Comparison of ENCODE assay signal across 8 cellular contexts in genomic region chr6:121335111-121336008, GRCh38. TPM values are rescaled to one million over a fixed set of nuclear protein-coding genes. Genes with fewer than 3 reads are reported as not detected.
DNase-seq lines count a peak whose midpoint lies in the region; ATAC-seq lines count a peak whose summit lies in the region.

No MANE protein-coding gene starts in this region.

- H3K9ac ChIP-seq in skeletal muscle tissue (ENCODE audit: low read depth in 1 of 3, low read length in 3 of 3), result peak overlapping the region; percentile 82 to 86 (median 85)

- H3K27me3 ChIP-seq in skeletal muscle tissue (ENCODE audit: control insufficient read depth in 3 of 3, insufficient read depth in 3 of 3, low read length in 3 of 3), result no peaks in the 10 kb centered on the region

- H3K9me3 ChIP-seq in skeletal muscle tissue (ENCODE audit: control insufficient read depth in 3 of 3, low read length in 3 of 3), result no peaks in the 10 kb centered on the region

- POLR2A ChIA-PET in activated CD8-positive, alpha-beta T cell treated with anti-CD3 and anti-CD28 coated beads, Interleukin-2, amount 10 ng/mL, durations not matched to agents 7 days and 5 days (lab: Charles Lee), result interaction anchor here (0.7 to 1.5 kb wide), 3 partner anchors 11 to 1136 kb away, joined by 3 read pairs; partner anchors contain the start of gene SERINC1

- peak overlapping the region; percentile 85 to 96 (median 95) for H3K4me3 ChIP-seq in skeletal muscle tissue (ENCODE audit: low read length in 3 of 3)

- H3K27me3 Mint-ChIP-seq in activated CD8-positive, alpha-beta T cell treated with anti-CD3 and anti-CD28 coated beads, Interleukin-2, amount 10 ng/mL, durations not matched to agents 7 days and 5 days (ENCODE audit: low read depth), result peaks cover 10% of the 10 kb centered on the region

- peaks cover 30% of the 10 kb centered on the region for H3K4me1 Mint-ChIP-seq in activated CD8-positive, alpha-beta T cell treated with anti-CD3 and anti-CD28 coated beads, Interleukin-2, amount 10 ng/mL, durations not matched to agents 7 days and 5 days (ENCODE audit: low read depth)

- no peaks in the 10 kb centered on the region for H3K36me3 Mint-ChIP-seq in activated CD8-positive, alpha-beta T cell treated with anti-CD3 and anti-CD28 coated beads, Interleukin-2, amount 10 ng/mL, durations not matched to agents 7 days and 5 days (ENCODE audit: low read depth)

- H3K9me3 Mint-ChIP-seq in activated CD8-positive, alpha-beta T cell treated with anti-CD3 and anti-CD28 coated beads, Interleukin-2, amount 10 ng/mL, durations not matched to agents 7 days and 5 days (ENCODE audit: insufficient read depth), result no peaks in the 10 kb centered on the region

- H3K4me1 ChIP-seq in skeletal muscle tissue (ENCODE audit: control insufficient read depth in 3 of 3, insufficient read depth in 3 of 3, low read length in 3 of 3), result peaks cover 0 to 7% (median 2%) of the 10 kb centered on the region in 3 donors

- peak; percentile 6 for DNase-seq in ELR (ENCODE audit: low read depth)
- DNase-seq in activated CD8-positive, alpha-beta T cell treated with anti-CD3 and anti-CD28 coated beads, Interleukin-2, amount 10 ng/mL, durations not matched to agents 7 days and 5 days, result no peak
- DNase-seq in hepatic stellate cell (ENCODE audit: low spot score), result peak; percentile 4
- no peak for DNase-seq in SIG-M5 (lab: John Stamatoyannopoulos, UW)
- DNase-seq in stimulated activated CD4-positive, alpha-beta T cell treated with anti-CD3 and anti-CD28 coated beads, Interleukin-1b, Interleukin-23, amount 100 ng/mL, for 48 hours, result no peak
- no peak for DNase-seq in central memory CD4-positive, alpha-beta T cell

- peak overlapping the region; percentile 92 for H3K4me3 Mint-ChIP-seq in activated CD8-positive, alpha-beta T cell treated with anti-CD3 and anti-CD28 coated beads, Interleukin-2, amount 10 ng/mL, durations not matched to agents 7 days and 5 days

- H3K27ac ChIP-seq in skeletal muscle tissue (ENCODE audit: low read depth, low read length), result peak overlapping the region; percentile 94

- no peaks in the 10 kb centered on the region for H3K36me3 ChIP-seq in skeletal muscle tissue (ENCODE audit: control insufficient read depth in 3 of 3, insufficient read depth in 3 of 3, low read length in 3 of 3)

- CTCF ChIA-PET in activated CD8-positive, alpha-beta T cell treated with anti-CD3 and anti-CD28 coated beads, Interleukin-2, amount 10 ng/mL, durations not matched to agents 7 days and 5 days (lab: Charles Lee), result interaction anchor here (0.9 to 2.0 kb wide), 4 partner anchors 15 to 29 kb away, joined by 3 to 5 read pairs (median 4); no protein-coding TSS in a partner anchor

- peak; percentile 1 for ATAC-seq in HG03097 (IDR thresholded peaks at IDR 0.05; ENCODE audit: low FRiP score, unreplicated experiment)
- no peak for ATAC-seq in activated CD8-positive, alpha-beta T cell treated with anti-CD3 and anti-CD28 coated beads, Interleukin-2, amount 10 ng/mL, durations not matched to agents 7 days and 5 days

- H3K27ac Mint-ChIP-seq in activated CD8-positive, alpha-beta T cell treated with anti-CD3 and anti-CD28 coated beads, Interleukin-2, amount 10 ng/mL, durations not matched to agents 7 days and 5 days, result peak overlapping the region; percentile 100

RNA-seq across cellular contexts. Expression of gene TBC1D32, which starts 1.1 kb away (rescaled TPM):
- total RNA-seq in activated CD8-positive, alpha-beta T cell treated with anti-CD3 and anti-CD28 coated beads, Interleukin-2, amount 10 ng/mL, durations not matched to agents 7 days and 5 days, result 10 to 100 TPM in 1 of 2 experiments, 1 to 10 TPM in 1; 9.5 to 11.4 TPM
- total RNA-seq in skeletal muscle tissue, result 14.6 TPM

Comparison
In these comparisons a context has a peak if more than half of its experiments do, and no peak if none do; other contexts are left out.
1. DNase-seq: peak in ELR (single experiment) and hepatic stellate cell (single experiment); none in activated CD8-positive, alpha-beta T cell treated with anti-CD3 and anti-CD28 coated beads, Interleukin-2, amount 10 ng/mL, durations not matched to agents 7 days and 5 days (single experiment), SIG-M5 (single experiment), stimulated activated CD4-positive, alpha-beta T cell treated with anti-CD3 and anti-CD28 coated beads, Interleukin-1b, Interleukin-23, amount 100 ng/mL, for 48 hours (single experiment) and central memory CD4-positive, alpha-beta T cell (single experiment).